ENCODE assay signal across 20 cellular contexts in the genomic region with DNA sequence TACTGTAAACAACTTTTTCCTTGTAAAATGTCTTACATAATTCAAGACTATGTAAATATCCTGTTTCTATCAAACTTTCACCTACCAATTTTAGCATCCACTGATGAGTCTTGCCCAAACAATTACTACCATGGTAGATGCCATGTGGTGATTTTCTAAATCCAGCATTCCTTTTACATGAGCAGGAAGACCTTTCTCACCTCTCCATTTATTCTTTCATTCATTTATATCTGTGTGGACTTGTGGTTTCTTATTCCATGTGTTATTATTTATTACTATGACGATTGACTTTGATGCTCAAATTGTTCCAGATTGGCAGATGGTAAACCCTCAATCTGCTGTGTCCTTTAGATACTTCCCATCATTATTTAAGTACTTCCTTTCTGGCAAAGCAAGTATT.
DNase-seq lines count a peak whose midpoint lies in the region; ATAC-seq, FAIRE-seq and TF ChIP-seq lines count a peak whose summit lies in the region.
"Had no signal": no experiment of that assay in that cellular context is flagged by ENCODE, and none has a peak within 500 bp of the region (broad histone marks: within the 10 kb centered on the region; RNA-seq: fewer than 3 reads in every experiment).

No MANE protein-coding gene starts in this region.

- H3K4me3 Mint-ChIP-seq in naive B cell, result no peak overlapping the region

- no peaks in the 10 kb centered on the region for H3K79me2 ChIP-seq in endothelial cell of umbilical vein (ENCODE audit: control insufficient read depth, insufficient read depth, low read length)

- dilution Hi-C loops in endothelial cell of umbilical vein (cut with MboI; ENCODE audit: extremely low pct_ligation_motif_present, low sequenced_read_pairs), result no loop called here

- H3K36me3 Mint-ChIP-seq in naive B cell, result peaks cover 11 to 22% of the 10 kb centered on the region in 2 donors

- peak; percentile 84 for DNase-seq in ELR (ENCODE audit: low read depth)
- DNase-seq in RPMI7951 (ENCODE audit: low read depth), result peak; percentile 70
- peak; percentile 49 for DNase-seq in endothelial cell of umbilical vein (ENCODE audit: low read depth, low spot score)
- no peak for DNase-seq in naive B cell
- DNase-seq in coronary artery (ENCODE audit: low spot score), result no peak
- DNase-seq: activated CD4-positive, alpha-beta T cell treated with anti-CD3 and anti-CD28 coated beads for 4 hours; activated naive CD4-positive, alpha-beta T cell treated with anti-CD3 and anti-CD28 coated beads, Interleukin-2, amount 50 U/mL, for 16 hours; DMS79 treated with DMSO at 0.1 percent for 48 hours; hypothalamus; Karpas-422; NCI-H2081; pancreas; Right ventricle myocardium superior; stimulated activated naive CD4-positive, alpha-beta T cell treated with Interleukin-2 at 50 U/mL for 16 hours had no signal

- H3K27me3 ChIP-seq in endothelial cell of umbilical vein (ENCODE audit: control insufficient read depth in 2 of 2, insufficient read depth in 2 of 2, low read length in 2 of 2), result no peaks in the 10 kb centered on the region
- H3K27me3 ChIP-seq: BLaER1 treated with 17β-estradiol and CSF1 and Interleukin-3, amounts not matched to agents 10 nM and 100 nM; pancreas had no signal

- no peaks in the 10 kb centered on the region for H3K27me3 Mint-ChIP-seq in naive B cell

- H3K9me1 ChIP-seq in endothelial cell of umbilical vein (replicated peaks; ENCODE audit: control insufficient read depth, extremely low read depth, insufficient read depth, low read length), result no peaks in the 10 kb centered on the region

- H3K27ac Mint-ChIP-seq in naive B cell, result peak overlapping the region in 4 of 6 donors; percentile 38 to 90 (median 57)

- no peak overlapping the region for H3K9ac ChIP-seq in endothelial cell of umbilical vein (replicated peaks; ENCODE audit: extremely low read depth, insufficient read depth, low read length)
- H3K9ac ChIP-seq: BLaER1 treated with 17β-estradiol and CSF1 and Interleukin-3, amounts not matched to agents 10 nM and 100 nM had no signal

- H3K4me2 ChIP-seq in endothelial cell of umbilical vein (ENCODE audit: insufficient read depth, low read length), result peak overlapping the region; percentile 3

- no peak for FAIRE-seq in endothelial cell of umbilical vein (lab: Jason Lieb, UNC)
- FAIRE-seq: pancreas had no signal

- ATAC-seq in naive B cell (ENCODE audit: low read depth in 2 of 2) (no peak), HG03457 (IDR thresholded peaks at IDR 0.05; ENCODE audit: unreplicated experiment) (no peak), GM18511 (IDR thresholded peaks at IDR 0.05; ENCODE audit: unreplicated experiment) (no peak), HG02571 (IDR thresholded peaks at IDR 0.05; ENCODE audit: unreplicated experiment) (no peak)
- ATAC-seq: left lobe of liver, pancreas had no signal

- peaks cover 1 to 4% (median 3%) of the 10 kb centered on the region in 7 donors for H3K9me3 Mint-ChIP-seq in naive B cell

- H3K36me3 ChIP-seq in endothelial cell of umbilical vein (ENCODE audit: control insufficient read depth in 2 of 2, extremely low read depth in 1 of 2, insufficient read depth in 2 of 2, low read length in 2 of 2), result no peaks in the 10 kb centered on the region
- H3K36me3 ChIP-seq: HAP-1 had no signal

- H3K4me1 Mint-ChIP-seq in naive B cell, result peaks cover 30 to 40% (median 32%) of the 10 kb centered on the region in 3 donors

- no peaks in the 10 kb centered on the region for H4K20me1 ChIP-seq in endothelial cell of umbilical vein (replicated peaks; ENCODE audit: control insufficient read depth, extremely low read depth, insufficient read depth, low read length)
- H4K20me1 ChIP-seq: BLaER1 treated with 17β-estradiol and CSF1 and Interleukin-3, amounts not matched to agents 10 nM and 100 nM had no signal

- TF ChIP-seq POLR2A in endothelial cell of umbilical vein (IDR thresholded peaks at IDR 0.05; ENCODE audit: low read depth, low read length), result no peak

- no TSS peak for BruUV-seq in endothelial cell of umbilical vein (replicated peaks; lab: Mats Ljungman, UMichigan)

- POLR2A ChIA-PET in endothelial cell of umbilical vein (lab: Charles Lee), result no interaction called here

- TF ChIP-seq CTCF in endothelial cell of umbilical vein (IDR thresholded peaks at IDR 0.05; ENCODE audit: extremely low read depth in 1 of 2, insufficient read depth in 1 of 2, low read depth in 1 of 2, low read length in 2 of 2), result no peak
- TF ChIP-seq CTCF in coronary artery (IDR thresholded peaks at IDR 0.05), result no peak

- no peak overlapping the region for H3K27ac ChIP-seq in endothelial cell of umbilical vein (ENCODE audit: insufficient read depth, low read depth, low read length)
- H3K27ac ChIP-seq in coronary artery, result no peak overlapping the region
- H3K27ac ChIP-seq: pancreas had no signal

- H3K9me3 ChIP-seq in endothelial cell of umbilical vein (replicated peaks; ENCODE audit: control insufficient read depth, insufficient read depth, low read length), result no peaks in the 10 kb centered on the region
- H3K9me3 ChIP-seq: HAP-1, pancreas had no signal

- no peak overlapping the region for H3K4me3 ChIP-seq in endothelial cell of umbilical vein (replicated peaks in 1 of 3; ENCODE audit: insufficient read depth in 1 of 3, low read depth in 1 of 3, low read length in 3 of 3)
- no peak overlapping the region for H3K4me3 ChIP-seq in coronary artery
- H3K4me3 ChIP-seq: BLaER1 treated with 17β-estradiol and CSF1 and Interleukin-3, amounts not matched to agents 10 nM and 100 nM; HAP-1; pancreas had no signal

- peaks cover 26% of the 10 kb centered on the region for H3K4me1 ChIP-seq in endothelial cell of umbilical vein (ENCODE audit: control insufficient read depth, extremely low read depth, insufficient read depth, low read length)
- H3K4me1 ChIP-seq: HAP-1, pancreas had no signal

- H2AFZ ChIP-seq in endothelial cell of umbilical vein (ENCODE audit: low read depth, low read length), result no peak overlapping the region

- intact Hi-C loops in endothelial cell of umbilical vein (cut with micrococcal nuclease), result loop anchor here (1.0 to 5.0 kb wide), 4 partner anchors 62 to 246 kb away; partner anchors contain the start of gene IFT57

- CTCF ChIA-PET in endothelial cell of umbilical vein (lab: Charles Lee), result no interaction called here

TF ChIP-seq in endothelial cell of umbilical vein, 7 proteins besides CTCF, POLR2A, EP300 and RAD21:
- no peak for TF ChIP-seq EZH2 (IDR thresholded peaks at IDR 0.05; ENCODE audit: borderline replicate concordance, low read depth, low read length, severe bottlenecking)
- TF ChIP-seq JUN (IDR thresholded peaks at IDR 0.05; ENCODE audit: borderline replicate concordance, insufficient read depth, insufficient read length, low read depth), result peak; percentile 40
- no peak for TF ChIP-seq MYC (IDR thresholded peaks at IDR 0.05; ENCODE audit: low read depth, low read length)
- TF ChIP-seq, protein P1, sequence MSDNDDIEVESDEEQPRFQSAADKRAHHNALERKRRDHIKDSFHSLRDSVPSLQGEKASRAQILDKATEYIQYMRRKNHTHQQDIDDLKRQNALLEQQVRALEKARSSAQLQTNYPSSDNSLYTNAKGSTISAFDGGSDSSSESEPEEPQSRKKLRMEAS (IDR thresholded peaks at IDR 0.05; ENCODE audit: insufficient read depth, insufficient read length), result no peak
- TF ChIP-seq GATA2 (IDR thresholded peaks at IDR 0.05; ENCODE audit: insufficient read depth, insufficient read length, low read depth, low read length), result peak; percentile 70
- TF ChIP-seq POLR2AphosphoS5 (IDR thresholded peaks at IDR 0.05; ENCODE audit: insufficient read depth, low read depth, low read length), result no peak
- peak; percentile 58 for TF ChIP-seq FOS (IDR thresholded peaks at IDR 0.05; ENCODE audit: borderline replicate concordance, insufficient read depth, low read length)

Comparison
In these comparisons a context has a peak if more than half of its experiments do, and no peak if none do; other contexts are left out.
1. DNase-seq: peak in ELR (single experiment), RPMI7951 (single experiment) and endothelial cell of umbilical vein (single experiment); none in naive B cell (single experiment) and coronary artery (single experiment).